ENCODE assay signal across 29 cellular contexts in genomic region chr5:127227881-127228280, GRCh38.
"Had no signal": no experiment of that assay in that cellular context is flagged by ENCODE, and none has a peak within 500 bp of the region (broad histone marks: within the 10 kb centered on the region; RNA-seq: fewer than 3 reads in every experiment).

No MANE protein-coding gene starts in this region.

- H3K9me3 ChIP-seq: ascending aorta, esophagus squamous epithelium, heart left ventricle, stomach, thyroid gland, upper lobe of left lung had no signal

- H3K4me1 ChIP-seq: ascending aorta, thyroid gland had no signal

- H3K36me3 ChIP-seq: ascending aorta, brain microvascular endothelial cell, esophagus squamous epithelium, heart left ventricle, stomach, thyroid gland, upper lobe of left lung, WERI-Rb-1 had no signal

- H3K27ac ChIP-seq: ascending aorta, brain microvascular endothelial cell, epithelial cell of prostate, heart left ventricle, stomach, thyroid gland, upper lobe of left lung, WERI-Rb-1 had no signal

- ATAC-seq: activated CD4-positive, CD25-positive, alpha-beta regulatory T cell treated with anti-CD3 and anti-CD28 coated beads, Interleukin-2, amount 50 U/mL, for 24 hours; heart left ventricle; naive thymus-derived CD8-positive, alpha-beta T cell; right cardiac atrium; stimulated activated naive B cell treated with anti-CD40 and anti-IgM and Interleukin-4, amounts not matched to agents 10 μg/mL and 1 μg/mL and 100 μg/mL, for 72 hours had no signal

- DNase-seq: activated CD4-positive, alpha-beta memory T cell treated with anti-CD3 and anti-CD28 coated beads for 36 hours; activated CD4-positive, alpha-beta T cell treated with anti-CD3 and anti-CD28 coated beads for 48 hours; activated CD8-positive, alpha-beta memory T cell treated with anti-CD3 and anti-CD28 coated beads, Interleukin-2, amount 50 U/mL, for 4 hours; activated effector memory CD4-positive, alpha-beta T cell treated with anti-CD3 and anti-CD28 coated beads, Interleukin-2, amount 50 U/mL, for 16 hours; activated naive CD4-positive, alpha-beta T cell treated with anti-CD3 and anti-CD28 coated beads, Interleukin-2, amount 10 ng/mL, durations not matched to agents 7 days and 5 days; activated naive CD8-positive, alpha-beta T cell treated with anti-CD3 and anti-CD28 coated beads, Interleukin-2, amount 10 ng/mL, durations not matched to agents 7 days and 5 days; activated T-cell treated with anti-CD3 and anti-CD28 coated beads, Interleukin-2, amount 50 U/mL, for 1 hour; brain microvascular endothelial cell; caudate nucleus; endodermal cell; esophagus squamous epithelium; heart left ventricle; hypothalamus; immature natural killer cell; midbrain; naive thymus-derived CD8-positive, alpha-beta T cell; nucleus accumbens; right cardiac atrium; stimulated activated CD4-positive, alpha-beta T cell treated with anti-CD3 and anti-CD28 coated beads, Interleukin-15, amount 100 ng/mL, for 24 hours; stimulated activated CD4-positive, alpha-beta T cell treated with anti-CD3 and anti-CD28 coated beads, Interleukin-2, amount 100 ng/mL, for 24 hours; stimulated activated naive B cell treated with anti-CD40 and anti-IgM and Interleukin-4, amounts not matched to agents 10 μg/mL and 1 μg/mL and 100 μg/mL, for 72 hours; stomach; T-helper 9 cell; thyroid gland; WERI-Rb-1 had no signal

- H3K27me3 ChIP-seq: ascending aorta, brain microvascular endothelial cell, esophagus squamous epithelium, heart left ventricle, stomach, thyroid gland, upper lobe of left lung had no signal

- H3K4me3 ChIP-seq: ascending aorta, esophagus squamous epithelium, thyroid gland had no signal
